In genomic region chr19:2478756-2479555, GRCh38 we compare ENCODE assay signal across 8 cellular contexts. TPM values are rescaled to one million over a fixed set of nuclear protein-coding genes. Genes with fewer than 3 reads are reported as not detected.
DNase-seq lines count a peak whose midpoint lies in the region; ATAC-seq and TF ChIP-seq lines count a peak whose summit lies in the region.

No MANE protein-coding gene starts in this region.

- intact Hi-C loops in uterus (cut with DNase I; ENCODE audit: low total_unique reads): loop anchor here (5.0 to 10.0 kb wide), 2 partner anchors 63 to 96 kb away; no protein-coding TSS in a partner anchor

- peaks cover 0 to 10% of the 10 kb centered on the region in 2 donors for H3K9me3 ChIP-seq in neuronal stem cell (replicated peaks in 1 of 2; ENCODE audit: control insufficient read depth in 2 of 2, insufficient read depth in 1 of 2, low read depth in 1 of 2, low read length in 2 of 2)
- peaks cover 0 to 5% of the 10 kb centered on the region in 2 donors for H3K9me3 ChIP-seq in uterus

- H3K27me3 ChIP-seq in foreskin keratinocyte: no peaks in the 10 kb centered on the region
- peaks cover 0 to 52% (median 23%) of the 10 kb centered on the region in 3 experiments for H3K27me3 ChIP-seq in neuronal stem cell (ENCODE audit: control insufficient read depth in 3 of 3, insufficient read depth in 3 of 3, low read depth in 1 of 3, low read length in 3 of 3)
- no peaks in the 10 kb centered on the region for H3K27me3 ChIP-seq in uterus

- peak overlapping the region; percentile 62 for H3K4me2 ChIP-seq in neuronal stem cell (ENCODE audit: insufficient read depth, low read length, poor library complexity, severe bottlenecking)

- H3K36me3 ChIP-seq in neuronal stem cell (replicated peaks in 1 of 2; ENCODE audit: control insufficient read depth in 2 of 2, insufficient read depth in 2 of 2, low read length in 2 of 2) (peaks cover 0 to 5% of the 10 kb centered on the region in 2 donors), uterus (no peaks in the 10 kb centered on the region)

- H3K27ac ChIP-seq in foreskin keratinocyte (peak overlapping the region; percentile 64), neuronal stem cell (replicated peaks; ENCODE audit: low read length) (no peak overlapping the region), uterus (peak overlapping the region; percentile 84 to 89)

- TF ChIP-seq CTCF in foreskin keratinocyte (conservative IDR thresholded peaks at IDR 0.05): no peak
- no peak for TF ChIP-seq CTCF in uterus (IDR thresholded peaks at IDR 0.05)

- peak; percentile 44 for ATAC-seq in foreskin keratinocyte

- no peak for TF ChIP-seq POLR2A in uterus (IDR thresholded peaks at IDR 0.05)

- peak; percentile 81 for DNase-seq in EH (ENCODE audit: low read depth)
- peak; percentile 72 for DNase-seq in NOMO-1 treated with DMSO at 0.1 percent for 48 hours (lab: John Stamatoyannopoulos, UW; ENCODE audit: unreplicated experiment)
- DNase-seq in activated T-helper 9 cell treated with anti-CD3 and anti-CD28 coated beads, Interleukin-2, amount 50 U/mL, for 16 hours (ENCODE audit: low read depth): peak; percentile 61
- DNase-seq in foreskin keratinocyte: peak in 1 of 2 donors; percentile 63
- DNase-seq in neuronal stem cell (ENCODE audit: low spot score): no peak
- DNase-seq in uterus: peak; percentile 79
- DNase-seq in NCI-H2029 treated with DMSO at 0.1 percent for 48 hours (lab: John Stamatoyannopoulos, UW): no peak
- no peak for DNase-seq in COR-L47 (lab: John Stamatoyannopoulos, UW)

- H3K4ac ChIP-seq in neuronal stem cell (ENCODE audit: low read length): no peak overlapping the region

- H2AK5ac ChIP-seq in neuronal stem cell (ENCODE audit: low read depth, low read length): peak overlapping the region; percentile 63

- H2BK12ac ChIP-seq in neuronal stem cell (ENCODE audit: low read length): no peak overlapping the region

- no peak overlapping the region for H3K4me3 ChIP-seq in neuronal stem cell (ENCODE audit: low read length in 2 of 2)
- peak overlapping the region; percentile 64 to 70 for H3K4me3 ChIP-seq in uterus

- H3K14ac ChIP-seq in neuronal stem cell (ENCODE audit: low read length): peak overlapping the region; percentile 31

- H2BK120ac ChIP-seq in neuronal stem cell (ENCODE audit: low read depth, low read length): peak overlapping the region; percentile 47

- peak overlapping the region; percentile 58 for H2BK15ac ChIP-seq in neuronal stem cell (ENCODE audit: low read length)

- no peaks in the 10 kb centered on the region for H3K79me1 ChIP-seq in neuronal stem cell (ENCODE audit: low read depth, low read length)

- H3K23ac ChIP-seq in neuronal stem cell (ENCODE audit: low read depth, low read length, poor library complexity): peak overlapping the region; percentile 91

- H3K9ac ChIP-seq in neuronal stem cell (ENCODE audit: low read depth, low read length, poor library complexity): peak overlapping the region; percentile 44

- no peak overlapping the region for H4K8ac ChIP-seq in neuronal stem cell (ENCODE audit: low read depth, low read length)

- H2BK5ac ChIP-seq in neuronal stem cell (ENCODE audit: low read length): no peak overlapping the region

- no peak overlapping the region for H2AFZ ChIP-seq in neuronal stem cell (ENCODE audit: low read length)

- H3K4me1 ChIP-seq in foreskin keratinocyte (peaks cover 5% of the 10 kb centered on the region), neuronal stem cell (ENCODE audit: control insufficient read depth in 2 of 2, insufficient read depth in 1 of 2, low read depth in 1 of 2, low read length in 2 of 2) (peaks cover 18 to 20% of the 10 kb centered on the region in 2 donors), uterus (peaks cover 0 to 16% of the 10 kb centered on the region in 2 donors)

- no CpG with 5 or more reads among the region's 39 CpGs for WGBS in neuronal stem cell (ENCODE audit: extremely low coverage in 2 of 2, insufficient read length in 2 of 2, insufficient replicate concordance in 1 of 2), 2 donors

- H3K18ac ChIP-seq in neuronal stem cell (ENCODE audit: low read length): peak overlapping the region; percentile 70

- H4K91ac ChIP-seq in neuronal stem cell (ENCODE audit: low read depth, low read length, poor library complexity): no peak overlapping the region

RNA-seq across cellular contexts. Expression of gene GADD45B, which starts 3.0 kb away (rescaled TPM):
- 39.5 and 40.9 TPM in 2 replicates for total RNA-seq in foreskin keratinocyte
- 49.8 and 51.1 TPM in 2 replicates for polyA plus RNA-seq in foreskin keratinocyte
- polyA plus RNA-seq in neuronal stem cell (2013, experiment 1 of 2): 3.0 TPM
- 2.3 TPM for polyA plus RNA-seq in neuronal stem cell (2013, experiment 2 of 2)
- 10 to 100 TPM; 17.6 to 68.2 (median 38.0) TPM for total RNA-seq in uterus

RNA-seq across cellular contexts. Expression of gene LMNB2, which starts 22.2 kb away (rescaled TPM):
- 134 and 170 TPM in 2 replicates for total RNA-seq in foreskin keratinocyte
- 74.5 and 96.6 TPM in 2 replicates for polyA plus RNA-seq in foreskin keratinocyte
- 123 TPM for polyA plus RNA-seq in neuronal stem cell (2013, experiment 1 of 2)
- 124 TPM for polyA plus RNA-seq in neuronal stem cell (2013, experiment 2 of 2)
- total RNA-seq in uterus: 10 to 100 TPM; 10.3 to 75.7 (median 17.1) TPM

RNA-seq across cellular contexts. Expression of gene TIMM13, which starts 51.6 kb away (rescaled TPM):
- total RNA-seq in foreskin keratinocyte: 130 and 149 TPM in 2 replicates
- polyA plus RNA-seq in foreskin keratinocyte: 280 and 281 TPM in 2 replicates
- 75.3 TPM for polyA plus RNA-seq in neuronal stem cell (2013, experiment 1 of 2)
- polyA plus RNA-seq in neuronal stem cell (2013, experiment 2 of 2): 72.7 TPM
- total RNA-seq in uterus: 10 to 100 TPM in 3 of 4 donors, 1 to 10 TPM in 1; 6.5 to 53.8 (median 31.9) TPM

Comparison
In these comparisons a context has a peak if more than half of its experiments do, and no peak if none do; other contexts are left out.
1. DNase-seq: peak in EH (single experiment), NOMO-1 treated with DMSO at 0.1 percent for 48 hours (single experiment), activated T-helper 9 cell treated with anti-CD3 and anti-CD28 coated beads, Interleukin-2, amount 50 U/mL, for 16 hours (single experiment) and uterus (2 of 2); none in neuronal stem cell (single experiment), NCI-H2029 treated with DMSO at 0.1 percent for 48 hours (single experiment) and COR-L47 (single experiment).
2. H3K4me3 ChIP-seq: peak in uterus (2 of 2); none in neuronal stem cell (0 of 2).